ENCODE assay signal across 14 cellular contexts in genomic region chr22:32619614-32620426, GRCh38.
DNase-seq lines count a peak whose midpoint lies in the region; ATAC-seq and TF ChIP-seq lines count a peak whose summit lies in the region.
"Had no signal": no experiment of that assay in that cellular context is flagged by ENCODE, and none has a peak within 500 bp of the region (broad histone marks: within the 10 kb centered on the region; RNA-seq: fewer than 3 reads in every experiment).

No MANE protein-coding gene starts in this region.

- no peaks in the 10 kb centered on the region for H3K27me3 Mint-ChIP-seq in activated CD4-positive, alpha-beta T cell treated with anti-CD3 and anti-CD28 coated beads, Interleukin-2, amount 10 ng/mL, durations not matched to agents 24 days and 14 days

- H3K27ac Mint-ChIP-seq in activated CD4-positive, alpha-beta T cell treated with anti-CD3 and anti-CD28 coated beads, Interleukin-2, amount 10 ng/mL, durations not matched to agents 24 days and 14 days, result no peak overlapping the region
- H3K27ac Mint-ChIP-seq: activated naive CD4-positive, alpha-beta T cell treated with anti-CD3 and anti-CD28 coated beads for 36 hours had no signal

- no peak overlapping the region for H3K4me3 ChIP-seq in MG63
- H3K4me3 ChIP-seq in choroid plexus epithelial cell (ENCODE audit: low read depth, low read length), result no peak overlapping the region
- no peak overlapping the region for H3K4me3 ChIP-seq in tibial artery

- intact Hi-C loops in tibial artery (cut with DNase I; ENCODE audit: low total_unique reads), result loop anchor here (5.0 to 10.0 kb wide), 3 partner anchors 185 to 1247 kb away; partner anchors contain the start of gene TIMP3
- intact Hi-C loops in activated CD4-positive, alpha-beta T cell treated with anti-CD3 and anti-CD28 coated beads, Interleukin-2, amount 10 ng/mL, durations not matched to agents 24 days and 14 days (cut with micrococcal nuclease), result no loop called here

- TF ChIP-seq CTCF in choroid plexus epithelial cell (conservative IDR thresholded peaks at IDR 0.05; ENCODE audit: low read depth, low read length), result no peak
- TF ChIP-seq CTCF in tibial artery (IDR thresholded peaks at IDR 0.05), result no peak

- DNase-seq in MG63, result peak; percentile 58
- peak; percentile 83 for DNase-seq in choroid plexus epithelial cell (ENCODE audit: low read depth)
- DNase-seq in kidney tubule cell (ENCODE audit: low spot score), result peak; percentile 89
- DNase-seq in tibial artery, result peak; percentile 83
- DNase-seq in NCI-H1417 treated with DMSO at 0.1 percent for 48 hours (lab: John Stamatoyannopoulos, UW), result no peak
- no peak for DNase-seq in activated naive CD4-positive, alpha-beta T cell treated with Interleukin-2 at 50 U/mL for 16 hours
- DNase-seq in activated CD4-positive, alpha-beta T cell treated with anti-CD3 and anti-CD28 coated beads, Interleukin-2, amount 10 ng/mL, durations not matched to agents 24 days and 14 days, result no peak
- DNase-seq: activated naive CD4-positive, alpha-beta T cell treated with anti-CD3 and anti-CD28 coated beads for 36 hours; Calu3; effector CD4-positive, alpha-beta T cell; KBM-7; NCI-H345; SK-N-SH had no signal

- peaks cover 3% of the 10 kb centered on the region for H3K9me3 Mint-ChIP-seq in activated CD4-positive, alpha-beta T cell treated with anti-CD3 and anti-CD28 coated beads, Interleukin-2, amount 10 ng/mL, durations not matched to agents 24 days and 14 days

- no peaks in the 10 kb centered on the region for H3K36me3 ChIP-seq in MG63
- no peaks in the 10 kb centered on the region for H3K36me3 ChIP-seq in tibial artery

- H3K9me3 ChIP-seq in MG63 (peaks cover 9% of the 10 kb centered on the region), tibial artery (peaks cover 0 to 10% (median 0%) of the 10 kb centered on the region in 3 donors)
- H3K9me3 ChIP-seq: SK-N-SH had no signal

- H3K27ac ChIP-seq in tibial artery, result peak overlapping the region; percentile 89 to 91

- H3K36me3 Mint-ChIP-seq in activated CD4-positive, alpha-beta T cell treated with anti-CD3 and anti-CD28 coated beads, Interleukin-2, amount 10 ng/mL, durations not matched to agents 24 days and 14 days (ENCODE audit: low read depth), result no peaks in the 10 kb centered on the region

- no peaks in the 10 kb centered on the region for H3K4me1 Mint-ChIP-seq in activated CD4-positive, alpha-beta T cell treated with anti-CD3 and anti-CD28 coated beads, Interleukin-2, amount 10 ng/mL, durations not matched to agents 24 days and 14 days

- H3K4me1 ChIP-seq in tibial artery, result peaks cover 5 to 79% (median 69%) of the 10 kb centered on the region in 4 donors

- H3K27me3 ChIP-seq in MG63 (no peaks in the 10 kb centered on the region), tibial artery (no peaks in the 10 kb centered on the region)

- ATAC-seq in GM21528 (IDR thresholded peaks at IDR 0.05; ENCODE audit: low FRiP score, unreplicated experiment), result no peak

- H3K4me3 Mint-ChIP-seq in activated CD4-positive, alpha-beta T cell treated with anti-CD3 and anti-CD28 coated beads, Interleukin-2, amount 10 ng/mL, durations not matched to agents 24 days and 14 days, result no peak overlapping the region
- H3K4me3 Mint-ChIP-seq: activated naive CD4-positive, alpha-beta T cell treated with anti-CD3 and anti-CD28 coated beads for 36 hours had no signal

Comparison
In these comparisons a context has a peak if more than half of its experiments do, and no peak if none do; other contexts are left out.
1. DNase-seq: peak in MG63 (single experiment), choroid plexus epithelial cell (single experiment), kidney tubule cell (single experiment) and tibial artery (2 of 2); none in NCI-H1417 treated with DMSO at 0.1 percent for 48 hours (single experiment), activated naive CD4-positive, alpha-beta T cell treated with Interleukin-2 at 50 U/mL for 16 hours (single experiment) and activated CD4-positive, alpha-beta T cell treated with anti-CD3 and anti-CD28 coated beads, Interleukin-2, amount 10 ng/mL, durations not matched to agents 24 days and 14 days (single experiment).